In the genomic region with DNA sequence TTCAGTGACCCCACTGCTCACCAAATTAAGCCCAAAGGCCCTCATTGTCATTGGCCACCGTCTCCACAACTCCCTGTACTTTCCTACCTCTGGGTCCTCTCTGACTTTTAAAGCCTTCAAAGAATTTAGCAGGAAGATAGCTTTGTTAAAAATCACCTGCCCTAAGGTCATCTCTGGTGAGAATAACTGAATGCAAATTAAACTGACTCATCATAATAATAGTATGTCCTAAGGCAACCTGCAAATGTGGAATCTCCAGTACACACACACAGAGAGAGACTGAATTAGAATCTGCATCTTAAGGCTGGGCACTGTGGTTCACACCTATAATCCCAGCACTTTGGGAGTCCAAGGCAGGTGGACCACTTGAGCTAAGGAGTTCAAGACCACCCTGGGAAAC, we compare ENCODE assay signal across 35 cellular contexts. TPM values are rescaled to one million over a fixed set of nuclear protein-coding genes. Genes with fewer than 3 reads are reported as not detected.
A peak's percentile ranks its signal among the peaks of the same experiment; 100 is the strongest.
DNase-seq lines count a peak whose midpoint lies in the region; ATAC-seq, FAIRE-seq and TF ChIP-seq lines count a peak whose summit lies in the region.
"Had no signal": no experiment of that assay in that cellular context is flagged by ENCODE, and none has a peak within 500 bp of the region (broad histone marks: within the 10 kb centered on the region; RNA-seq: fewer than 3 reads in every experiment).

No MANE protein-coding gene starts in this region.

- H3K4me2 ChIP-seq in HepG2 (ENCODE audit: low read depth, low read length): no peak overlapping the region

- H3K27me3 ChIP-seq in HepG2 (ENCODE audit: control insufficient read depth in 1 of 2, insufficient read depth in 2 of 2, low read length in 2 of 2): peaks cover 0 to 11% of the 10 kb centered on the region in 2 experiments; a peak in 3 of 5 replicates
- H3K27me3 ChIP-seq in right lobe of liver: no peaks in the 10 kb centered on the region
- H3K27me3 ChIP-seq in Panc1 (ENCODE audit: control insufficient read depth, insufficient read depth, low read length): no peaks in the 10 kb centered on the region
- H3K27me3 ChIP-seq: MG63, ovary, SJSA1, upper lobe of left lung had no signal

- H3K9me3 ChIP-seq in HepG2 (ENCODE audit: low read length): no peaks in the 10 kb centered on the region
- H3K9me3 ChIP-seq in right lobe of liver: no peaks in the 10 kb centered on the region
- H3K9me3 ChIP-seq in Panc1 (ENCODE audit: control insufficient read depth, insufficient read depth, low read depth, low read length): no peaks in the 10 kb centered on the region
- H3K9me3 ChIP-seq: left lung, MG63, ovary, SJSA1, upper lobe of left lung had no signal

- H2AFZ ChIP-seq in HepG2 (ENCODE audit: low read length): no peak overlapping the region

- DNase-seq in HepG2 (ENCODE audit: low spot score): no peak
- DNase-seq in right lobe of liver: no peak
- DNase-seq in Panc1 (ENCODE audit: low read depth, low spot score): no peak
- no peak for DNase-seq in activated CD8-positive, alpha-beta memory T cell treated with anti-CD3 and anti-CD28 coated beads, Interleukin-2, amount 50 U/mL, for 4 hours
- no peak for DNase-seq in DMS 273 (lab: John Stamatoyannopoulos, UW; ENCODE audit: unreplicated experiment)
- DNase-seq in H54 (ENCODE audit: insufficient read length, low spot score): no peak
- DNase-seq: activated CD4-positive, alpha-beta T cell treated with anti-CD3 and anti-CD28 coated beads for 4 hours; activated CD8-positive, alpha-beta T cell treated with anti-CD3 and anti-CD28 coated beads, Interleukin-2, amount 10 ng/mL, durations not matched to agents 7 days and 5 days; activated T-cell treated with anti-CD3 and anti-CD28 coated beads for 4 hours; CD4-positive, CD25-positive, alpha-beta regulatory T cell; effector CD8-positive, alpha-beta T cell; left lung; MG63; NCI-H2029 treated with DMSO at 0.1 percent for 48 hours; NCI-H69; ovary; stimulated activated naive B cell treated with anti-CD40 and anti-IgM and Interleukin-4, amounts not matched to agents 10 μg/mL and 1 μg/mL and 100 μg/mL, for 72 hours; substantia nigra; T1000; upper lobe of left lung had no signal

- POLR2A ChIA-PET in HepG2 (lab: Yijun Ruan, JAX) (no interaction called here), Panc1 (lab: Charles Lee) (interaction anchor here (0.6 kb wide), 1 partner anchor 22 kb away, joined by 3 read pairs; no protein-coding TSS in a partner anchor)

- H3K4me1 ChIP-seq in HepG2 (ENCODE audit: insufficient read depth, low read length) (peaks cover 5% of the 10 kb centered on the region; the same call in 1 of the 2 replicates), right lobe of liver (peaks cover 0 to 3% (median 0%) of the 10 kb centered on the region in 4 donors), Panc1 (ENCODE audit: control insufficient read depth, insufficient read depth, low read length) (peaks cover 5% of the 10 kb centered on the region)
- H3K4me1 ChIP-seq: SJSA1 had no signal

- H3K4me3 ChIP-seq in HepG2 (replicated peaks in 1 of 3; ENCODE audit: insufficient read depth in 1 of 3, low read depth in 2 of 3, low read length in 3 of 3) (no peak overlapping the region), right lobe of liver (no peak overlapping the region), Panc1 (ENCODE audit: low read depth in 2 of 2, low read length in 2 of 2) (no peak overlapping the region)
- H3K4me3 ChIP-seq: coronary artery, left lung, MG63, ovary, SJSA1, upper lobe of left lung had no signal

- in situ Hi-C loops in HepG2 (cut with HindIII; ENCODE audit: extremely low pct_ligation_motif_present, low pct_unique_long_range_greater_than_20kb) (no loop called here), Panc1 (cut with HindIII; ENCODE audit: low pct_unique_long_range_greater_than_20kb, low sequenced_read_pairs) (no loop called here)

- BruUV-seq in HepG2 (replicated peaks; lab: Mats Ljungman, UMichigan) (no TSS peak), Panc1 (replicated peaks; lab: Mats Ljungman, UMichigan) (no TSS peak)

- H3K36me3 ChIP-seq in HepG2 (replicated peaks in 1 of 2; ENCODE audit: control insufficient read depth in 1 of 2, insufficient read depth in 2 of 2, low read length in 2 of 2) (peaks cover 2 to 10% of the 10 kb centered on the region in 2 experiments; a peak in 2 of 5 replicates), right lobe of liver (peaks cover 0 to 12% (median 3%) of the 10 kb centered on the region in 4 donors), Panc1 (ENCODE audit: control insufficient read depth, insufficient read depth, low read length) (peaks cover 4% of the 10 kb centered on the region; the same call in 1 of the 2 replicates)
- H3K36me3 ChIP-seq: ovary had no signal

- H3K27ac ChIP-seq in HepG2 (ENCODE audit: extremely low read length, insufficient read depth, low read length) (no peak overlapping the region), right lobe of liver (no peak overlapping the region), Panc1 (ENCODE audit: low read length) (no peak overlapping the region)
- H3K27ac ChIP-seq: coronary artery, left lung, ovary, SJSA1, upper lobe of left lung, VCaP had no signal

- H3K79me2 ChIP-seq in HepG2 (ENCODE audit: insufficient read depth, low read length): no peaks in the 10 kb centered on the region

- no peak overlapping the region for H3K9ac ChIP-seq in HepG2 (ENCODE audit: insufficient read depth, low read depth, low read length)

- no peak for TF ChIP-seq CTCF in HepG2 (CRISPR knock-in tag; IDR thresholded peaks at IDR 0.05)
- TF ChIP-seq CTCF in right lobe of liver (IDR thresholded peaks at IDR 0.05): no peak
- TF ChIP-seq CTCF in Panc1 (IDR thresholded peaks at IDR 0.05): no peak

- no peak for TF ChIP-seq RAD21 in HepG2 (CRISPR knock-in tag; IDR thresholded peaks at IDR 0.05)

- intact Hi-C loops in HepG2 (cut with micrococcal nuclease; ENCODE audit: unreplicated experiment) (no loop called here), right lobe of liver (cut with DNase I) (loop anchor here in 1 of 2 donors (5.0 kb wide), 1 partner anchor 397 kb away; no protein-coding TSS in a partner anchor), Panc1 (cut with micrococcal nuclease; ENCODE audit: unreplicated experiment) (no loop called here)

- FAIRE-seq in HepG2 (lab: Jason Lieb, UNC) (no peak), H54 (lab: Jason Lieb, UNC) (no peak)
- FAIRE-seq: A204.1, GM12891, RCC 7860 had no signal

- TF ChIP-seq POLR2A in HepG2 (IDR thresholded peaks at IDR 0.05; ENCODE audit: insufficient read depth in 1 of 2, low read depth in 2 of 2, low read length in 2 of 2) (no peak), right lobe of liver (IDR thresholded peaks at IDR 0.05) (no peak), H54 (IDR thresholded peaks at IDR 0.05; ENCODE audit: low read depth, low read length) (no peak)

- TF ChIP-seq EP300 in HepG2 (IDR thresholded peaks at IDR 0.05; ENCODE audit: low read depth in 2 of 2, low read length in 2 of 2) (no peak), HepG2 (CRISPR knock-in tag; IDR thresholded peaks at IDR 0.05; ENCODE audit: borderline replicate concordance) (no peak)

- no peaks in the 10 kb centered on the region for H4K20me1 ChIP-seq in HepG2 (ENCODE audit: insufficient read depth, low read length)

- no peak for ATAC-seq in HepG2
- ATAC-seq in right lobe of liver: no peak
- peak; percentile 52; the same call in 1 of the 2 replicates for ATAC-seq in Panc1
- ATAC-seq in esophagus mucosa: peak; percentile 48
- ATAC-seq in GM21723 (IDR thresholded peaks at IDR 0.05; ENCODE audit: unreplicated experiment): no peak
- ATAC-seq: activated CD8-positive, alpha-beta T cell treated with anti-CD3 and anti-CD28 coated beads, Interleukin-2, amount 10 ng/mL, durations not matched to agents 7 days and 5 days; left lung; stimulated activated naive B cell treated with anti-CD40 and anti-IgM and Interleukin-4, amounts not matched to agents 10 μg/mL and 1 μg/mL and 100 μg/mL, for 72 hours had no signal

- CTCF ChIA-PET in HepG2 (lab: Yijun Ruan, JAX; ENCODE audit: low intra/inter-chr PET ratio, low total read pairs): no interaction called here
- CTCF ChIA-PET in Panc1 (lab: Charles Lee): no interaction called here

- WGBS in HepG2 (ENCODE audit: low lambda C conversion rate): 15% methylated on average over 1 of the region's 1 CpG
- WGBS in right lobe of liver (ENCODE audit: insufficient coverage, low coverage, low lambda C conversion rate, missing lambda C conversion rate): 73% methylated on average over 1 of the region's 1 CpG

RNA-seq across cellular contexts. Expression of a gene that starts 24.1 kb away (rescaled TPM):
- total RNA-seq in HepG2 (2016; rRNA removed; fragmentation: Illumina TruSeq; extraction: Trizol): 96.7 and 152 TPM in 2 replicates
- total RNA-seq in HepG2 (2016; cell fraction: cytosol; rRNA removed; fragmentation: Illumina TruSeq; extraction: Trizol; ENCODE audit: low read depth): 10.4 and 13.0 TPM in 2 replicates
- total RNA-seq in HepG2 (2016; cell fraction: insoluble cytoplasmic fraction; rRNA removed; fragmentation: Illumina TruSeq; extraction: Trizol): 94.1 and 153 TPM in 2 replicates
- 14.4 and 16.9 TPM in 2 replicates for total RNA-seq in HepG2 (2016; cell fraction: membrane; rRNA removed; fragmentation: Illumina TruSeq; extraction: Trizol)
- total RNA-seq in HepG2 (2016; cell fraction: nucleus; rRNA removed; fragmentation: Illumina TruSeq; extraction: Trizol): 41.8 and 47.5 TPM in 2 replicates
- 72.7 and 87.8 TPM in 2 replicates for polyA plus RNA-seq in HepG2 (2011; rRNA removed)
- polyA plus RNA-seq in HepG2 (2011; cell fraction: cytosol; rRNA removed): 51.4 and 77.1 TPM in 2 replicates
- polyA plus RNA-seq in HepG2 (2011; cell fraction: nucleus; rRNA removed): 20.7 and 25.9 TPM in 2 replicates
- polyA plus RNA-seq in HepG2 (2012): 48.6 and 50.0 TPM in 2 replicates
- 4.1 TPM in 2 replicates for polyA plus RNA-seq in HepG2 (2016; cell fraction: cytosol; fragmentation: Illumina TruSeq; extraction: Trizol; ENCODE audit: low read depth)
- polyA plus RNA-seq in HepG2 (2016; cell fraction: insoluble cytoplasmic fraction; fragmentation: Illumina TruSeq; extraction: Trizol; ENCODE audit: low read depth): 119 and 129 TPM in 2 replicates
- polyA plus RNA-seq in HepG2 (2016; cell fraction: membrane; fragmentation: Illumina TruSeq; extraction: Trizol; ENCODE audit: low read depth): 9.8 and 10.1 TPM in 2 replicates
- 56.3 and 59.0 TPM in 2 replicates for polyA plus RNA-seq in HepG2 (2016; cell fraction: nucleus; fragmentation: Illumina TruSeq; extraction: Trizol; ENCODE audit: insufficient read depth, low read depth)
- 28.4 and 56.2 TPM in 2 replicates for polyA minus RNA-seq in HepG2 (2011; rRNA and poly(A)+ RNA removed; ENCODE audit: low replicate concordance)
- polyA minus RNA-seq in HepG2 (2011; cell fraction: cytosol; rRNA and poly(A)+ RNA removed): 46.3 and 52.4 TPM in 2 replicates
- polyA minus RNA-seq in HepG2 (2011; cell fraction: nucleus; rRNA and poly(A)+ RNA removed): 28.8 and 40.4 TPM in 2 replicates
- 10 to 100 TPM in 4 of 6 experiments, 1 to 10 TPM in 2; 5.2 to 43.8 (median 20.1) TPM for total RNA-seq in right lobe of liver
- 166 TPM for total RNA-seq in Panc1 (2021; ENCODE audit: unreplicated experiment)
- 94.8 TPM for polyA plus RNA-seq in Panc1 (2012; ENCODE audit: insufficient read length)
- 104 TPM for total RNA-seq in esophagus mucosa

RNA-seq across cellular contexts. Expression of a gene that starts 55.3 kb away (rescaled TPM):
- total RNA-seq in HepG2 (2016; rRNA removed; fragmentation: Illumina TruSeq; extraction: Trizol) (not detected in 2 replicates), right lobe of liver (not detected), Panc1 (2021; ENCODE audit: unreplicated experiment) (0.15 TPM), esophagus mucosa (0.16 TPM)
- not detected in 2 replicates for total RNA-seq in HepG2 (2016; cell fraction: cytosol; rRNA removed; fragmentation: Illumina TruSeq; extraction: Trizol; ENCODE audit: low read depth)
- not detected in 2 replicates for total RNA-seq in HepG2 (2016; cell fraction: insoluble cytoplasmic fraction; rRNA removed; fragmentation: Illumina TruSeq; extraction: Trizol)
- not detected in 2 replicates for total RNA-seq in HepG2 (2016; cell fraction: membrane; rRNA removed; fragmentation: Illumina TruSeq; extraction: Trizol)
- total RNA-seq in HepG2 (2016; cell fraction: nucleus; rRNA removed; fragmentation: Illumina TruSeq; extraction: Trizol): not detected in 2 replicates
- polyA plus RNA-seq in HepG2 (2011; rRNA removed): not detected in 2 replicates
- not detected in 2 replicates for polyA plus RNA-seq in HepG2 (2011; cell fraction: cytosol; rRNA removed)
- not detected in 2 replicates for polyA plus RNA-seq in HepG2 (2011; cell fraction: nucleus; rRNA removed)
- polyA plus RNA-seq in HepG2 (2012): not detected in 2 replicates
- not detected in 2 replicates for polyA plus RNA-seq in HepG2 (2016; cell fraction: cytosol; fragmentation: Illumina TruSeq; extraction: Trizol; ENCODE audit: low read depth)
- polyA plus RNA-seq in HepG2 (2016; cell fraction: insoluble cytoplasmic fraction; fragmentation: Illumina TruSeq; extraction: Trizol; ENCODE audit: low read depth): not detected in 2 replicates
- not detected in 2 replicates for polyA plus RNA-seq in HepG2 (2016; cell fraction: membrane; fragmentation: Illumina TruSeq; extraction: Trizol; ENCODE audit: low read depth)
- polyA plus RNA-seq in HepG2 (2016; cell fraction: nucleus; fragmentation: Illumina TruSeq; extraction: Trizol; ENCODE audit: insufficient read depth, low read depth): not detected in 2 replicates
- polyA minus RNA-seq in HepG2 (2011; rRNA and poly(A)+ RNA removed; ENCODE audit: low replicate concordance): not detected in 2 replicates
- polyA minus RNA-seq in HepG2 (2011; cell fraction: cytosol; rRNA and poly(A)+ RNA removed): not detected in 2 replicates
- not detected in 2 replicates for polyA minus RNA-seq in HepG2 (2011; cell fraction: nucleus; rRNA and poly(A)+ RNA removed)
- 0.08 TPM for polyA plus RNA-seq in Panc1 (2012; ENCODE audit: insufficient read length)
- total RNA-seq: activated CD8-positive, alpha-beta T cell treated with anti-CD3 and anti-CD28 coated beads, Interleukin-2, amount 10 ng/mL, durations not matched to agents 7 days and 5 days; activated T-helper 2 cell treated with anti-CD3 and anti-CD28 coated beads, Interferon-gamma antibody, Interleukin-2, Interleukin-4, amounts not matched to agents 10 μg/mL and 5 μg/mL and 100 μg/mL, durations not matched to agents 14 hours and 24 hours and 36 hours; CD4-positive, CD25-positive, alpha-beta regulatory T cell; Daoy; epithelial cell of proximal tubule; HT-29; left lung; mesenteric fat pad; neural crest cell; SJSA1; skeletal muscle tissue had no signal
- polyA plus RNA-seq: CD4-positive, CD25-positive, alpha-beta regulatory T cell; ovary had no signal

Comparison
In these comparisons a context has a peak if more than half of its experiments do, and no peak if none do; other contexts are left out.
1. ATAC-seq: peak in Panc1 (single experiment) and esophagus mucosa (single experiment); none in HepG2 (single experiment), right lobe of liver (0 of 4) and GM21723 (single experiment).